In genomic region chr10:127458171-127458810, GRCh38 we compare ENCODE assay signal across 1 cellular context.
TF ChIP-seq lines count a peak whose summit lies in the region.

No MANE protein-coding gene starts in this region.

TF ChIP-seq in H1, 55 proteins besides CTCF, POLR2A, EP300 and RAD21:
- no peak for TF ChIP-seq FOSL1 (IDR thresholded peaks at IDR 0.05; ENCODE audit: insufficient read depth, low read depth, low read length)
- TF ChIP-seq SP1 (IDR thresholded peaks at IDR 0.05; ENCODE audit: low read depth, low read length) = no peak
- TF ChIP-seq POU5F1 (IDR thresholded peaks at IDR 0.05; ENCODE audit: low read depth, low read length) = no peak
- no peak for TF ChIP-seq KDM4A (IDR thresholded peaks at IDR 0.05; ENCODE audit: low read depth, low read length, severe bottlenecking)
- no peak for TF ChIP-seq TAF1 (IDR thresholded peaks at IDR 0.05; ENCODE audit: low read depth, low read length)
- TF ChIP-seq EZH2 (IDR thresholded peaks at IDR 0.05; ENCODE audit: low read depth, low read length, severe bottlenecking) = no peak
- TF ChIP-seq CTBP2 (IDR thresholded peaks at IDR 0.05; ENCODE audit: borderline replicate concordance, insufficient read depth, insufficient read length, low read length) = no peak
- no peak for TF ChIP-seq ATF2 (IDR thresholded peaks at IDR 0.05; ENCODE audit: low read length)
- no peak for TF ChIP-seq JUN (IDR thresholded peaks at IDR 0.05; ENCODE audit: low read depth, low read length)
- TF ChIP-seq KDM1A (IDR thresholded peaks at IDR 0.05; ENCODE audit: borderline replicate concordance, low read length) = no peak
- TF ChIP-seq RNF2 (IDR thresholded peaks at IDR 0.05; ENCODE audit: borderline replicate concordance, low read depth, low read length, missing control alignments, poor library complexity, severe bottlenecking) = no peak
- TF ChIP-seq CEBPB (IDR thresholded peaks at IDR 0.05; ENCODE audit: low read depth, low read length) = no peak
- no peak for TF ChIP-seq BCL11A (IDR thresholded peaks at IDR 0.05; ENCODE audit: low read depth in 2 of 2, low read length in 2 of 2)
- TF ChIP-seq CREB1 (IDR thresholded peaks at IDR 0.05) = no peak
- no peak for TF ChIP-seq SAP30 (IDR thresholded peaks at IDR 0.05; ENCODE audit: insufficient read depth, insufficient replicate concordance, low read length)
- TF ChIP-seq SUZ12 (IDR thresholded peaks at IDR 0.05; ENCODE audit: low read length) = no peak
- TF ChIP-seq RFX5 (IDR thresholded peaks at IDR 0.05; ENCODE audit: borderline replicate concordance, low read depth, low read length) = no peak
TF ChIP-seq in H1: peak in this region for 0.
